ENCODE assay signal across 17 cellular contexts in genomic region chr12:11725616-11726015, GRCh38.
DNase-seq lines count a peak whose midpoint lies in the region; FAIRE-seq lines count a peak whose summit lies in the region.
"Had no signal": no experiment of that assay in that cellular context is flagged by ENCODE, and none has a peak within 500 bp of the region (broad histone marks: within the 10 kb centered on the region; RNA-seq: fewer than 3 reads in every experiment).

No MANE protein-coding gene starts in this region.

- H3K4me2 ChIP-seq in mesendoderm (ENCODE audit: low read length), result no peak overlapping the region

- peaks cover 2% of the 10 kb centered on the region for H3K36me3 Mint-ChIP-seq in activated naive CD4-positive, alpha-beta T cell treated with anti-CD3 and anti-CD28 coated beads, Interleukin-2, amount 50 U/mL, for 24 hours
- H3K36me3 Mint-ChIP-seq in activated naive CD4-positive, alpha-beta T cell treated with anti-CD3 and anti-CD28 coated beads for 36 hours (ENCODE audit: low read depth), result peaks cover 17% of the 10 kb centered on the region
- peaks cover 56% of the 10 kb centered on the region for H3K36me3 Mint-ChIP-seq in activated T-helper 1 cell treated with anti-CD3 and anti-CD28 coated beads, Interleukin-12 subunit alpha, Interleukin-12 subunit beta, Interleukin-2, Interleukin-4 antibody, amounts not matched to agents 30 ng/mL and 10 ng/mL and 1 ng/mL, durations not matched to agents 14 hours and 24 hours and 36 hours (ENCODE audit: low read depth)
- H3K36me3 Mint-ChIP-seq: naive thymus-derived CD8-positive, alpha-beta T cell had no signal

- H3K27me3 Mint-ChIP-seq in activated naive CD4-positive, alpha-beta T cell treated with anti-CD3 and anti-CD28 coated beads, Interleukin-2, amount 50 U/mL, for 24 hours, result no peaks in the 10 kb centered on the region
- H3K27me3 Mint-ChIP-seq in activated naive CD4-positive, alpha-beta T cell treated with anti-CD3 and anti-CD28 coated beads for 36 hours (ENCODE audit: low read depth), result no peaks in the 10 kb centered on the region
- no peaks in the 10 kb centered on the region for H3K27me3 Mint-ChIP-seq in activated T-helper 1 cell treated with anti-CD3 and anti-CD28 coated beads, Interleukin-12 subunit alpha, Interleukin-12 subunit beta, Interleukin-2, Interleukin-4 antibody, amounts not matched to agents 30 ng/mL and 10 ng/mL and 1 ng/mL, durations not matched to agents 14 hours and 24 hours and 36 hours (ENCODE audit: insufficient read depth)
- H3K27me3 Mint-ChIP-seq: naive thymus-derived CD8-positive, alpha-beta T cell had no signal

- no peak overlapping the region for H2BK15ac ChIP-seq in mesendoderm (replicated peaks; ENCODE audit: low read depth)

- peaks cover 16% of the 10 kb centered on the region for H3K4me1 ChIP-seq in mesendoderm (ENCODE audit: control insufficient read depth, low read depth, low read length)
- peaks cover 37% of the 10 kb centered on the region for H3K4me1 ChIP-seq in stomach smooth muscle (ENCODE audit: control insufficient read depth, insufficient read depth, low read length)
- H3K4me1 ChIP-seq in small intestine (ENCODE audit: control insufficient read depth in 2 of 2, insufficient read depth in 1 of 2, low read depth in 1 of 2, low read length in 1 of 2), result peaks cover 14 to 28% of the 10 kb centered on the region in 2 donors

- no peak for FAIRE-seq in small intestine (lab: Jason Lieb, UNC)
- FAIRE-seq: K562 had no signal

- H4K5ac ChIP-seq in mesendoderm (ENCODE audit: low read length), result no peak overlapping the region

- H3K9me3 Mint-ChIP-seq in activated naive CD4-positive, alpha-beta T cell treated with anti-CD3 and anti-CD28 coated beads, Interleukin-2, amount 50 U/mL, for 24 hours, result no peaks in the 10 kb centered on the region
- peaks cover 3% of the 10 kb centered on the region for H3K9me3 Mint-ChIP-seq in activated naive CD4-positive, alpha-beta T cell treated with anti-CD3 and anti-CD28 coated beads for 36 hours
- peaks cover 5% of the 10 kb centered on the region for H3K9me3 Mint-ChIP-seq in activated T-helper 1 cell treated with anti-CD3 and anti-CD28 coated beads, Interleukin-12 subunit alpha, Interleukin-12 subunit beta, Interleukin-2, Interleukin-4 antibody, amounts not matched to agents 30 ng/mL and 10 ng/mL and 1 ng/mL, durations not matched to agents 14 hours and 24 hours and 36 hours
- H3K9me3 Mint-ChIP-seq: naive thymus-derived CD8-positive, alpha-beta T cell had no signal

- H3K9ac ChIP-seq in mesendoderm (ENCODE audit: low read length) (no peak overlapping the region), stomach smooth muscle (ENCODE audit: low read length in 2 of 2) (no peak overlapping the region)

- no peak overlapping the region for H3K27ac ChIP-seq in mesendoderm (ENCODE audit: low read depth, low read length)
- H3K27ac ChIP-seq in stomach smooth muscle (ENCODE audit: low read length), result peak overlapping the region; percentile 49
- no peak overlapping the region for H3K27ac ChIP-seq in small intestine (ENCODE audit: low read depth in 1 of 2, low read length in 1 of 2)
- H3K27ac ChIP-seq: right lobe of liver had no signal

- H3K56ac ChIP-seq in mesendoderm (ENCODE audit: low read length), result peak overlapping the region; percentile 22

- no peak overlapping the region for H3K4ac ChIP-seq in mesendoderm (ENCODE audit: low read depth, low read length)

- H3K79me2 ChIP-seq in mesendoderm (ENCODE audit: control insufficient read depth, insufficient read depth, low read length), result no peaks in the 10 kb centered on the region

- no peak overlapping the region for H3K4me3 Mint-ChIP-seq in activated naive CD4-positive, alpha-beta T cell treated with anti-CD3 and anti-CD28 coated beads, Interleukin-2, amount 50 U/mL, for 24 hours
- H3K4me3 Mint-ChIP-seq in activated naive CD4-positive, alpha-beta T cell treated with anti-CD3 and anti-CD28 coated beads for 36 hours, result no peak overlapping the region
- no peak overlapping the region for H3K4me3 Mint-ChIP-seq in activated T-helper 1 cell treated with anti-CD3 and anti-CD28 coated beads, Interleukin-12 subunit alpha, Interleukin-12 subunit beta, Interleukin-2, Interleukin-4 antibody, amounts not matched to agents 30 ng/mL and 10 ng/mL and 1 ng/mL, durations not matched to agents 14 hours and 24 hours and 36 hours

- DNase-seq in activated naive CD4-positive, alpha-beta T cell treated with anti-CD3 and anti-CD28 coated beads for 36 hours, result no peak
- DNase-seq in activated T-helper 1 cell treated with anti-CD3 and anti-CD28 coated beads, Interleukin-12 subunit alpha, Interleukin-12 subunit beta, Interleukin-2, Interleukin-4 antibody, amounts not matched to agents 30 ng/mL and 10 ng/mL and 1 ng/mL, durations not matched to agents 14 hours and 24 hours and 36 hours (ENCODE audit: low spot score), result no peak
- DNase-seq in mesendoderm, result no peak
- DNase-seq in small intestine, result no peak
- DNase-seq in T-helper 1 cell, result no peak
- DNase-seq in DMS153 (lab: John Stamatoyannopoulos, UW), result no peak
- DNase-seq: activated CD8-positive, alpha-beta memory T cell treated with anti-CD3 and anti-CD28 coated beads, Interleukin-2, amount 50 U/mL, for 48 hours; Calu3; hippocampal formation; naive thymus-derived CD8-positive, alpha-beta T cell; NCI-H1436 treated with DMSO at 0.1 percent for 48 hours; NCI-H524; right lobe of liver; stomach had no signal

- H3K27ac Mint-ChIP-seq in activated naive CD4-positive, alpha-beta T cell treated with anti-CD3 and anti-CD28 coated beads, Interleukin-2, amount 50 U/mL, for 24 hours, result peak overlapping the region; percentile 74
- no peak overlapping the region for H3K27ac Mint-ChIP-seq in activated naive CD4-positive, alpha-beta T cell treated with anti-CD3 and anti-CD28 coated beads for 36 hours
- H3K27ac Mint-ChIP-seq in activated T-helper 1 cell treated with anti-CD3 and anti-CD28 coated beads, Interleukin-12 subunit alpha, Interleukin-12 subunit beta, Interleukin-2, Interleukin-4 antibody, amounts not matched to agents 30 ng/mL and 10 ng/mL and 1 ng/mL, durations not matched to agents 14 hours and 24 hours and 36 hours, result peak overlapping the region; percentile 72

- no peak overlapping the region for H2BK5ac ChIP-seq in mesendoderm (ENCODE audit: low read length)

- H3K9me3 ChIP-seq in stomach smooth muscle (ENCODE audit: control insufficient read depth in 2 of 2, low read length in 2 of 2) (no peaks in the 10 kb centered on the region), small intestine (ENCODE audit: control insufficient read depth, low read depth) (no peaks in the 10 kb centered on the region)
- H3K9me3 ChIP-seq: right lobe of liver, stomach had no signal

- H3K18ac ChIP-seq in mesendoderm (ENCODE audit: low read length), result no peak overlapping the region

- no peaks in the 10 kb centered on the region for H3K79me1 ChIP-seq in mesendoderm (ENCODE audit: low read length)

- no peak overlapping the region for H3K4me3 ChIP-seq in mesendoderm (ENCODE audit: low read length)
- H3K4me3 ChIP-seq in stomach smooth muscle (ENCODE audit: low read length in 2 of 2), result no peak overlapping the region
- H3K4me3 ChIP-seq in small intestine (ENCODE audit: low read depth in 1 of 2, low read length in 2 of 2), result no peak overlapping the region
- H3K4me3 ChIP-seq: K562, right lobe of liver, stomach had no signal

- no peak overlapping the region for H2BK120ac ChIP-seq in mesendoderm (ENCODE audit: low read depth, low read length)

- H4K8ac ChIP-seq in mesendoderm (ENCODE audit: low read depth, low read length), result no peak overlapping the region

- no peak overlapping the region for H2AK5ac ChIP-seq in mesendoderm (ENCODE audit: low read length)

- H3K36me3 ChIP-seq in mesendoderm (ENCODE audit: control insufficient read depth, insufficient read depth, low read length), result no peaks in the 10 kb centered on the region
- H3K36me3 ChIP-seq in stomach smooth muscle (ENCODE audit: control insufficient read depth in 2 of 2, insufficient read depth in 2 of 2, low read length in 2 of 2), result no peaks in the 10 kb centered on the region
- no peaks in the 10 kb centered on the region for H3K36me3 ChIP-seq in small intestine (ENCODE audit: control insufficient read depth in 2 of 2, insufficient read depth in 2 of 2, low read length in 2 of 2)
- H3K36me3 ChIP-seq: right lobe of liver, stomach had no signal

- CTCF ChIA-PET in activated naive CD4-positive, alpha-beta T cell treated with anti-CD3 and anti-CD28 coated beads for 36 hours (lab: Charles Lee), result interaction anchor here (2.8 kb wide), 1 partner anchor 37 kb away, joined by 11 read pairs; no protein-coding TSS in a partner anchor

- H3K27me3 ChIP-seq in mesendoderm (ENCODE audit: insufficient read depth, low read length, poor library complexity) (no peaks in the 10 kb centered on the region), stomach smooth muscle (ENCODE audit: control insufficient read depth in 1 of 2, insufficient read depth in 2 of 2, low read length in 2 of 2) (no peaks in the 10 kb centered on the region), small intestine (ENCODE audit: control insufficient read depth in 2 of 2, insufficient read depth in 2 of 2, low read length in 2 of 2) (no peaks in the 10 kb centered on the region)
- H3K27me3 ChIP-seq: right lobe of liver, stomach had no signal

- H3K23ac ChIP-seq in mesendoderm (ENCODE audit: low read length), result no peak overlapping the region

- intact Hi-C loops in activated naive CD4-positive, alpha-beta T cell treated with anti-CD3 and anti-CD28 coated beads for 36 hours (cut with micrococcal nuclease), result loop anchor here (5.0 kb wide), 1 partner anchor 87 kb away; no protein-coding TSS in a partner anchor
- intact Hi-C loops in activated T-helper 1 cell treated with anti-CD3 and anti-CD28 coated beads, Interleukin-12 subunit alpha, Interleukin-12 subunit beta, Interleukin-2, Interleukin-4 antibody, amounts not matched to agents 30 ng/mL and 10 ng/mL and 1 ng/mL, durations not matched to agents 14 hours and 24 hours and 36 hours (cut with micrococcal nuclease), result loop anchor here (2.0 kb wide), 4 partner anchors 13 to 307 kb away; no protein-coding TSS in a partner anchor

- no CpG with 5 or more reads among the region's 8 CpGs for WGBS in mesendoderm (ENCODE audit: extremely low coverage, insufficient coverage, low lambda C conversion rate)
- 88 to 97% (median 91%) methylated on average over 8 of the region's 8 CpGs for whole genome bisulfite sequencing in small intestine, 3 donors

- peaks cover 55% of the 10 kb centered on the region for H3K4me1 Mint-ChIP-seq in activated naive CD4-positive, alpha-beta T cell treated with anti-CD3 and anti-CD28 coated beads, Interleukin-2, amount 50 U/mL, for 24 hours
- H3K4me1 Mint-ChIP-seq in activated naive CD4-positive, alpha-beta T cell treated with anti-CD3 and anti-CD28 coated beads for 36 hours (ENCODE audit: low read depth), result peaks cover 54% of the 10 kb centered on the region
- peaks cover 81% of the 10 kb centered on the region for H3K4me1 Mint-ChIP-seq in activated T-helper 1 cell treated with anti-CD3 and anti-CD28 coated beads, Interleukin-12 subunit alpha, Interleukin-12 subunit beta, Interleukin-2, Interleukin-4 antibody, amounts not matched to agents 30 ng/mL and 10 ng/mL and 1 ng/mL, durations not matched to agents 14 hours and 24 hours and 36 hours (ENCODE audit: low read depth)
